In genomic region chrX:9352243-9352642, GRCh38 we compare ENCODE assay signal across 7 cellular contexts.
DNase-seq lines count a peak whose midpoint lies in the region; ATAC-seq and TF ChIP-seq lines count a peak whose summit lies in the region.

No MANE protein-coding gene starts in this region.

- H3K9me2 ChIP-seq in PC-3 (replicated peaks; ENCODE audit: low read length): no peaks in the 10 kb centered on the region

- H3K9ac ChIP-seq in PC-3 (ENCODE audit: low read length): peak overlapping the region; percentile 52

- no peak overlapping the region for H2AFZ ChIP-seq in PC-3 (ENCODE audit: low read length)

- no TSS peak for BruUV-seq in PC-3 (replicated peaks; lab: Mats Ljungman, UMichigan)

- H3K36me3 Mint-ChIP-seq in natural killer cell treated with Interleukin-12 subunit alpha and Interleukin-12 subunit beta and Interleukin-15 and Interleukin-18, amount 100 ng/mL, for 72 hours: peaks cover 9% of the 10 kb centered on the region

- TF ChIP-seq CTCF in PC-3 (conservative IDR thresholded peaks at IDR 0.05; ENCODE audit: low read depth, low read length): no peak

- peak overlapping the region; percentile 74 for H3K4me2 ChIP-seq in PC-3 (ENCODE audit: low read length)

- H4K20me1 ChIP-seq in PC-3 (ENCODE audit: low read length): no peaks in the 10 kb centered on the region

- peaks cover 47 to 57% of the 10 kb centered on the region in 2 donors for H3K4me1 Mint-ChIP-seq in natural killer cell treated with Interleukin-12 subunit alpha and Interleukin-12 subunit beta and Interleukin-15 and Interleukin-18, amount 100 ng/mL, for 72 hours (ENCODE audit: low read depth in 2 of 2)

- intact Hi-C loops in PC-3 (cut with micrococcal nuclease): loop anchor here (1.0 to 10.0 kb wide), 5 partner anchors 111 to 535 kb away; no protein-coding TSS in a partner anchor

- peaks cover 10% of the 10 kb centered on the region for H3K9me3 Mint-ChIP-seq in natural killer cell treated with Interleukin-12 subunit alpha and Interleukin-12 subunit beta and Interleukin-15 and Interleukin-18, amount 100 ng/mL, for 72 hours

- peak overlapping the region; percentile 76 for H3K27ac ChIP-seq in PC-3 (ENCODE audit: low read length)

- no peaks in the 10 kb centered on the region for H3K9me3 ChIP-seq in PC-3 (ENCODE audit: low read length)

- ATAC-seq in GM18907 (IDR thresholded peaks at IDR 0.05; ENCODE audit: unreplicated experiment) (peak; percentile 74), HG02678 (IDR thresholded peaks at IDR 0.05; ENCODE audit: unreplicated experiment) (peak; percentile 64), PC-3 (no peak)
- peak; percentile 28 to 60 for ATAC-seq in natural killer cell treated with Interleukin-12 subunit alpha and Interleukin-12 subunit beta and Interleukin-15 and Interleukin-18, amount 100 ng/mL, for 72 hours

- H3K36me3 ChIP-seq in PC-3 (ENCODE audit: low read depth, low read length): no peaks in the 10 kb centered on the region

- H3K27me3 ChIP-seq in PC-3 (ENCODE audit: low read length): no peaks in the 10 kb centered on the region

- POLR2A ChIA-PET in PC-3 (lab: Charles Lee; ENCODE audit: unreplicated experiment): interaction anchor here (0.5 to 0.7 kb wide), 3 partner anchors 10 to 111 kb away, joined by 3 to 4 read pairs (median 4); no protein-coding TSS in a partner anchor

- peak overlapping the region; percentile 99 for H3K27ac Mint-ChIP-seq in natural killer cell treated with Interleukin-12 subunit alpha and Interleukin-12 subunit beta and Interleukin-15 and Interleukin-18, amount 100 ng/mL, for 72 hours

- no peaks in the 10 kb centered on the region for H3K27me3 Mint-ChIP-seq in natural killer cell treated with Interleukin-12 subunit alpha and Interleukin-12 subunit beta and Interleukin-15 and Interleukin-18, amount 100 ng/mL, for 72 hours

- DNase-seq in PC-3 (no peak), NCI-H524 (lab: John Stamatoyannopoulos, UW) (no peak), NCI-H1105 treated with DMSO at 0.1 percent for 48 hours (lab: John Stamatoyannopoulos, UW) (no peak)
- no peak for DNase-seq in natural killer cell treated with Interleukin-12 subunit alpha and Interleukin-12 subunit beta and Interleukin-15 and Interleukin-18, amount 100 ng/mL, for 72 hours (ENCODE audit: low spot score)
- DNase-seq in stimulated activated CD4-positive, alpha-beta T cell treated with anti-CD3 and anti-CD28 coated beads, Interleukin-4, amount 100 ng/mL, for 24 hours: no peak

- H3F3A ChIP-seq in PC-3 (ENCODE audit: low read length, unreplicated experiment): no peaks in the 10 kb centered on the region

- H3K79me2 ChIP-seq in PC-3 (ENCODE audit: low read length): no peaks in the 10 kb centered on the region

- peaks cover 38% of the 10 kb centered on the region for H3K4me1 ChIP-seq in PC-3 (ENCODE audit: insufficient read depth, low read length)

- H3K4me3 ChIP-seq in PC-3 (ENCODE audit: low read length): peak overlapping the region; percentile 41

- CTCF ChIA-PET in PC-3 (lab: Charles Lee): interaction anchor here (0.6 kb wide), 1 partner anchor 207 kb away, joined by 3 read pairs; no protein-coding TSS in a partner anchor

- peak overlapping the region; percentile 73 for H3K4me3 Mint-ChIP-seq in natural killer cell treated with Interleukin-12 subunit alpha and Interleukin-12 subunit beta and Interleukin-15 and Interleukin-18, amount 100 ng/mL, for 72 hours
